In genomic region chr20:53594068-53595017, GRCh38 we compare ENCODE assay signal across 8 cellular contexts. TPM values are rescaled to one million over a fixed set of nuclear protein-coding genes. Genes with fewer than 3 reads are reported as not detected.
DNase-seq lines count a peak whose midpoint lies in the region; ATAC-seq and TF ChIP-seq lines count a peak whose summit lies in the region.

No MANE protein-coding gene starts in this region.

- DNase-seq in CMK (ENCODE audit: low read depth) = peak; percentile 66
- DNase-seq in HT1080 (ENCODE audit: low read depth) = peak; percentile 84
- DNase-seq in NK-92 treated with Interleukin-12 subunit alpha and Interleukin-12 subunit beta, amount 100 ng/mL, for 24 hours (lab: John Stamatoyannopoulos, UW) = peak; percentile 96
- peak; percentile 91 for DNase-seq in activated CD8-positive, alpha-beta memory T cell treated with anti-CD3 and anti-CD28 coated beads, Interleukin-2, amount 50 U/mL, for 1 hour (ENCODE audit: extremely low read depth)
- DNase-seq in endodermal cell = peak; percentile 99
- peak; percentile 97 to 99 for DNase-seq in stimulated activated CD8-positive, alpha-beta memory T cell treated with anti-CD3 and anti-CD28 coated beads, Interleukin-2, amount 100 ng/mL, for 48 hours (ENCODE audit: low read depth in 2 of 2)

- no peaks in the 10 kb centered on the region for H3K36me3 Mint-ChIP-seq in endodermal cell (ENCODE audit: low read depth)

- H3K36me3 ChIP-seq in endodermal cell (ENCODE audit: control insufficient read depth, insufficient read depth, low read length) = no peaks in the 10 kb centered on the region

- peak overlapping the region; percentile 90 for H3K27ac ChIP-seq in endodermal cell (ENCODE audit: low read depth, low read length)

- peak overlapping the region; percentile 89 for H3K4me3 Mint-ChIP-seq in endodermal cell

- peak overlapping the region; percentile 91 for H3K9ac ChIP-seq in endodermal cell (ENCODE audit: extremely low read depth, low read length, poor library complexity, severe bottlenecking)

- peak overlapping the region; percentile 94 for H3K27ac Mint-ChIP-seq in endodermal cell

- no peaks in the 10 kb centered on the region for H3K27me3 Mint-ChIP-seq in endodermal cell (ENCODE audit: insufficient read depth)

- H3K9me3 Mint-ChIP-seq in endodermal cell = no peaks in the 10 kb centered on the region

- peak; percentile 60 for ATAC-seq in GM21360 (IDR thresholded peaks at IDR 0.05; ENCODE audit: unreplicated experiment)

- 0 to 2% methylated on average over 6 to 101 of the region's 110 CpGs for WGBS in endodermal cell (ENCODE audit: insufficient coverage in 1 of 2, insufficient read length in 1 of 2), 2 experiments

- peak overlapping the region; percentile 100 for H3K4me3 ChIP-seq in endodermal cell (ENCODE audit: low read length)
- H3K4me3 ChIP-seq in mononuclear cell (ENCODE audit: low read length) = peak overlapping the region; percentile 91

- peak; percentile 67 for TF ChIP-seq CTCF in endodermal cell (conservative IDR thresholded peaks at IDR 0.05)

- peaks cover 50% of the 10 kb centered on the region for H3K4me1 Mint-ChIP-seq in endodermal cell

- H3K27me3 ChIP-seq in endodermal cell (ENCODE audit: control insufficient read depth, insufficient read depth, low read length, poor library complexity, severe bottlenecking) (no peaks in the 10 kb centered on the region), mononuclear cell (ENCODE audit: insufficient read depth, low read length) (no peaks in the 10 kb centered on the region)

- no peaks in the 10 kb centered on the region for H3K9me3 ChIP-seq in endodermal cell (ENCODE audit: control insufficient read depth, low read length)
- no peaks in the 10 kb centered on the region for H3K9me3 ChIP-seq in mononuclear cell (ENCODE audit: low read depth, low read length)

- H3K4me1 ChIP-seq in endodermal cell (ENCODE audit: control insufficient read depth, insufficient read depth, low read length) (peaks cover 7% of the 10 kb centered on the region), mononuclear cell (ENCODE audit: insufficient read depth, low read length) (peaks cover 41% of the 10 kb centered on the region)

RNA-seq across cellular contexts. Expression of gene ZNF217, which starts 0.7 kb away (rescaled TPM):
- total RNA-seq in HT1080 (2014; rRNA removed; shearing (Covaris generic)) = 11.7 and 15.8 TPM in 2 replicates
- 24.2 and 31.5 TPM in 2 replicates for polyA plus RNA-seq in HT1080 (2015; cell fraction: cytosol; rRNA removed)
- 69.5 and 71.3 TPM in 2 replicates for polyA plus RNA-seq in HT1080 (2015; cell fraction: nucleus; rRNA removed)
- total RNA-seq in endodermal cell (100 to 1,000 TPM; 100 to 123 TPM), mononuclear cell (65.8 TPM)
- polyA plus RNA-seq in endodermal cell (2013, experiment 1 of 2) = 45.7 TPM
- polyA plus RNA-seq in endodermal cell (2013, experiment 2 of 2) = 46.1 TPM

Comparison
In these comparisons a context has a peak if more than half of its experiments do, and no peak if none do; other contexts are left out.
1. Peak in every context shown above with its lines: DNase-seq, ATAC-seq, H3K4me3 ChIP-seq and H3K27ac ChIP-seq.